37 cellular contexts compared by ENCODE assay signal in the genomic region with DNA sequence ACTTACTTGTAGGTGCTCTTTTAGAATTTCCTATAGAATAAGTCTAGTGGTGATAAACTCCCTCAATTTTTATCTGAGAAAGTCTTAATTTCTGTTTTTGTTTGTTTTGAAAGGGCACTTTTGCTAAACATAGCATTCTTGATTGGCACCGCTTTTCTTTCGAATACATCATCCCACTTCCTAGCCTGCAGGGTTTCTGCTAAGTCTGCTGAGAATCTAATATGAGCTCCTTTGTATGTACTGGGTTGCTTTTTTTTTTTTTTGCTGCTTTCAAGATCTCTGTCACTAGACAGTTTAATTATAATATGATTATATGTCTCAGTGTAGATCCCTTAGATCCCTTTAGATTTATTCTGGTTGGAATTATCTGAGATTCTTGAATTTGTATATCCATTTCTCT.
"Had no signal": no experiment of that assay in that cellular context is flagged by ENCODE, and none has a peak within 500 bp of the region (broad histone marks: within the 10 kb centered on the region; RNA-seq: fewer than 3 reads in every experiment).

No MANE protein-coding gene starts in this region.

- DNase-seq: activated CD4-positive, alpha-beta memory T cell treated with anti-CD3 and anti-CD28 coated beads, Interleukin-2, amount 10 ng/mL, durations not matched to agents 7 days and 5 days; activated CD4-positive, alpha-beta T cell treated with anti-CD3 and anti-CD28 coated beads for 1 hour; activated CD4-positive, alpha-beta T cell treated with anti-CD3 and anti-CD28 coated beads for 36 hours; activated CD4-positive, alpha-beta T cell treated with anti-CD3 and anti-CD28 coated beads for 48 hours; activated CD4-positive, alpha-beta T cell treated with anti-CD3 and anti-CD28 coated beads, Interleukin-2, amount 10 ng/mL, durations not matched to agents 7 days and 5 days; activated CD4-positive, alpha-beta T cell treated with anti-CD3 and anti-CD28 coated beads, Interleukin-2, amount 50 U/mL, for 48 hours; activated CD4-positive, CD25-positive, alpha-beta regulatory T cell; activated CD8-positive, alpha-beta memory T cell treated with anti-CD3 and anti-CD28 coated beads for 24 hours; activated CD8-positive, alpha-beta memory T cell treated with anti-CD3 and anti-CD28 coated beads, Interleukin-2, amount 10 ng/mL, durations not matched to agents 7 days and 5 days; activated CD8-positive, alpha-beta memory T cell treated with anti-CD3 and anti-CD28 coated beads, Interleukin-2, amount 50 U/mL, for 48 hours; activated CD8-positive, alpha-beta T cell treated with anti-CD3 and anti-CD28 coated beads, Interleukin-2, amount 10 ng/mL, durations not matched to agents 7 days and 5 days; activated effector memory CD4-positive, alpha-beta T cell treated with Interleukin-2 at 50 U/mL for 16 hours; activated gamma-delta T cell; activated naive CD4-positive, alpha-beta T cell treated with anti-CD3 and anti-CD28 coated beads, Interleukin-2, amount 10 ng/mL, durations not matched to agents 7 days and 5 days; activated naive CD4-positive, alpha-beta T cell treated with Interleukin-2 at 50 U/mL for 16 hours; activated naive CD8-positive, alpha-beta T cell treated with anti-CD3 and anti-CD28 coated beads, Interleukin-2, amount 10 ng/mL, durations not matched to agents 7 days and 5 days; activated naive CD8-positive, alpha-beta T cell treated with anti-CD3 and anti-CD28 coated beads, Interleukin-2, amount 50 U/mL, for 24 hours; activated T-cell treated with anti-CD3 and anti-CD28 coated beads, Interleukin-2, amount 50 U/mL, for 24 hours; activated T-cell treated with anti-CD3 and anti-CD28 coated beads, Interleukin-2, amount 50 U/mL, for 48 hours; amygdala; anterior cingulate cortex; cerebellar nuclear complex; T-helper 1 cell; T-helper 2 cell; T-helper 9 cell; WERI-Rb-1 had no signal

- H3K4me3 ChIP-seq: ascending aorta, cardiac muscle cell had no signal

- H3K4me3 Mint-ChIP-seq: activated CD4-positive, alpha-beta memory T cell treated with anti-CD3 and anti-CD28 coated beads, Interleukin-2, amount 10 ng/mL, durations not matched to agents 7 days and 5 days; activated CD4-positive, alpha-beta T cell treated with anti-CD3 and anti-CD28 coated beads for 36 hours; activated CD4-positive, alpha-beta T cell treated with anti-CD3 and anti-CD28 coated beads, Interleukin-2, amount 10 ng/mL, durations not matched to agents 7 days and 5 days; activated CD8-positive, alpha-beta memory T cell treated with anti-CD3 and anti-CD28 coated beads, Interleukin-2, amount 10 ng/mL, durations not matched to agents 7 days and 5 days; activated CD8-positive, alpha-beta T cell treated with anti-CD3 and anti-CD28 coated beads, Interleukin-2, amount 10 ng/mL, durations not matched to agents 7 days and 5 days; activated naive CD4-positive, alpha-beta T cell treated with anti-CD3 and anti-CD28 coated beads, Interleukin-2, amount 10 ng/mL, durations not matched to agents 7 days and 5 days; activated naive CD4-positive, alpha-beta T cell treated with anti-CD3 and anti-CD28 coated beads, Interleukin-2, amount 50 U/mL, for 24 hours; activated naive CD8-positive, alpha-beta T cell; activated naive CD8-positive, alpha-beta T cell treated with anti-CD3 and anti-CD28 coated beads, Interleukin-2, amount 10 ng/mL, durations not matched to agents 7 days and 5 days; activated naive CD8-positive, alpha-beta T cell treated with anti-CD3 and anti-CD28 coated beads, Interleukin-2, amount 50 U/mL, for 24 hours; activated T-cell treated with anti-CD3 and anti-CD28 coated beads, Interleukin-2, amount 50 U/mL, for 24 hours; brain; central memory CD8-positive, alpha-beta T cell; T-helper 1 cell treated with Interleukin-12 subunit alpha and Interleukin-12 subunit beta and Interleukin-4 antibody, amounts not matched to agents 30 μg/mL and 1 μg/mL, for 36 hours; T-helper 2 cell treated with Interferon-gamma antibody and Interleukin-4, amounts not matched to agents 5 μg/mL and 100 μg/mL, for 36 hours; WTC11 had no signal

- H3K27me3 Mint-ChIP-seq: activated CD4-positive, alpha-beta memory T cell treated with anti-CD3 and anti-CD28 coated beads, Interleukin-2, amount 10 ng/mL, durations not matched to agents 7 days and 5 days; activated CD4-positive, alpha-beta T cell treated with anti-CD3 and anti-CD28 coated beads for 36 hours; activated CD4-positive, alpha-beta T cell treated with anti-CD3 and anti-CD28 coated beads, Interleukin-2, amount 10 ng/mL, durations not matched to agents 7 days and 5 days; activated CD8-positive, alpha-beta memory T cell treated with anti-CD3 and anti-CD28 coated beads, Interleukin-2, amount 10 ng/mL, durations not matched to agents 7 days and 5 days; activated naive CD4-positive, alpha-beta T cell treated with anti-CD3 and anti-CD28 coated beads, Interleukin-2, amount 10 ng/mL, durations not matched to agents 7 days and 5 days; activated naive CD4-positive, alpha-beta T cell treated with anti-CD3 and anti-CD28 coated beads, Interleukin-2, amount 50 U/mL, for 24 hours; activated naive CD8-positive, alpha-beta T cell; activated naive CD8-positive, alpha-beta T cell treated with anti-CD3 and anti-CD28 coated beads, Interleukin-2, amount 10 ng/mL, durations not matched to agents 7 days and 5 days; activated naive CD8-positive, alpha-beta T cell treated with anti-CD3 and anti-CD28 coated beads, Interleukin-2, amount 50 U/mL, for 24 hours; activated T-cell treated with anti-CD3 and anti-CD28 coated beads, Interleukin-2, amount 50 U/mL, for 24 hours; brain; central memory CD8-positive, alpha-beta T cell had no signal

- H3K27ac ChIP-seq: ascending aorta, cardiac muscle cell, WERI-Rb-1 had no signal

- ATAC-seq: activated CD4-positive, alpha-beta T cell treated with anti-CD3 and anti-CD28 coated beads for 36 hours; activated CD4-positive, CD25-positive, alpha-beta regulatory T cell treated with anti-CD3 and anti-CD28 coated beads, Interleukin-2, amount 50 U/mL, for 24 hours; activated CD8-positive, alpha-beta memory T cell treated with anti-CD3 and anti-CD28 coated beads, Interleukin-2, amount 10 ng/mL, durations not matched to agents 7 days and 5 days; activated CD8-positive, alpha-beta T cell treated with anti-CD3 and anti-CD28 coated beads, Interleukin-2, amount 10 ng/mL, durations not matched to agents 7 days and 5 days; activated naive CD8-positive, alpha-beta T cell treated with anti-CD3 and anti-CD28 coated beads, Interleukin-2, amount 50 U/mL, for 24 hours; WTC11 had no signal

- H3K27ac Mint-ChIP-seq: activated CD4-positive, alpha-beta memory T cell treated with anti-CD3 and anti-CD28 coated beads, Interleukin-2, amount 10 ng/mL, durations not matched to agents 7 days and 5 days; activated CD4-positive, alpha-beta T cell treated with anti-CD3 and anti-CD28 coated beads for 36 hours; activated CD8-positive, alpha-beta memory T cell treated with anti-CD3 and anti-CD28 coated beads, Interleukin-2, amount 10 ng/mL, durations not matched to agents 7 days and 5 days; activated CD8-positive, alpha-beta T cell treated with anti-CD3 and anti-CD28 coated beads, Interleukin-2, amount 10 ng/mL, durations not matched to agents 7 days and 5 days; activated naive CD4-positive, alpha-beta T cell treated with anti-CD3 and anti-CD28 coated beads, Interleukin-2, amount 10 ng/mL, durations not matched to agents 7 days and 5 days; activated naive CD4-positive, alpha-beta T cell treated with anti-CD3 and anti-CD28 coated beads, Interleukin-2, amount 50 U/mL, for 24 hours; activated naive CD8-positive, alpha-beta T cell; activated naive CD8-positive, alpha-beta T cell treated with anti-CD3 and anti-CD28 coated beads, Interleukin-2, amount 10 ng/mL, durations not matched to agents 7 days and 5 days; activated naive CD8-positive, alpha-beta T cell treated with anti-CD3 and anti-CD28 coated beads, Interleukin-2, amount 50 U/mL, for 24 hours; activated T-cell treated with anti-CD3 and anti-CD28 coated beads, Interleukin-2, amount 50 U/mL, for 24 hours; activated T-helper 2 cell treated with anti-CD3 and anti-CD28 coated beads, Interferon-gamma antibody, Interleukin-2, Interleukin-4, amounts not matched to agents 10 μg/mL and 5 μg/mL and 100 μg/mL, durations not matched to agents 14 hours and 24 hours and 36 hours; T-helper 1 cell treated with Interleukin-12 subunit alpha and Interleukin-12 subunit beta and Interleukin-4 antibody, amounts not matched to agents 30 μg/mL and 1 μg/mL, for 36 hours; T-helper 2 cell treated with Interferon-gamma antibody and Interleukin-4, amounts not matched to agents 5 μg/mL and 100 μg/mL, for 36 hours; WTC11 had no signal

- H3K27me3 ChIP-seq: ascending aorta, cardiac muscle cell had no signal

- H3K9me3 Mint-ChIP-seq: activated CD4-positive, alpha-beta memory T cell treated with anti-CD3 and anti-CD28 coated beads, Interleukin-2, amount 10 ng/mL, durations not matched to agents 7 days and 5 days; activated naive CD4-positive, alpha-beta T cell treated with anti-CD3 and anti-CD28 coated beads, Interleukin-2, amount 10 ng/mL, durations not matched to agents 7 days and 5 days; activated naive CD4-positive, alpha-beta T cell treated with anti-CD3 and anti-CD28 coated beads, Interleukin-2, amount 50 U/mL, for 24 hours; activated naive CD8-positive, alpha-beta T cell treated with anti-CD3 and anti-CD28 coated beads, Interleukin-2, amount 50 U/mL, for 24 hours; activated T-helper 2 cell treated with anti-CD3 and anti-CD28 coated beads, Interferon-gamma antibody, Interleukin-2, Interleukin-4, amounts not matched to agents 10 μg/mL and 5 μg/mL and 100 μg/mL, durations not matched to agents 14 hours and 24 hours and 36 hours; central memory CD8-positive, alpha-beta T cell; T-helper 1 cell treated with Interleukin-12 subunit alpha and Interleukin-12 subunit beta and Interleukin-4 antibody, amounts not matched to agents 30 μg/mL and 1 μg/mL, for 36 hours had no signal
